8 cellular contexts compared by ENCODE assay signal in the genomic region with DNA sequence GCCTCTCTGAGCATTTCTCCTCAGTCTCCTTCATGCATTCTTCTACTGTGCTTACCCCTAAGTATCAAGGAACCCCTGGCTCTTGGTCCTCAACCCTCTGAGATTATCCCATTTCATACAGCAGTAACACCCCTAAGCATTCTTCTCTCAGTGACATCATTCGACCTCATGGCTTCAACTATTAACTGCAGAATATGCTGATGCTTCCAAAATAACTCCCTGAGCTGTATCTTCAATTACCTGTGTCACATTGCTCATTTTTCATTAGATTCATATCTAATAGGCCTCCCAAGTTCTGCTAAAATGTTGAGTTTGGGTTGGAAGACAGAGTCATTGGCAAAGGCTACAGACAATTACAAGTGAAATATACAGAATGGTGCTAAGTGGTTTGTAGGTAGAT.
"Had no signal": no experiment of that assay in that cellular context is flagged by ENCODE, and none has a peak within 500 bp of the region (broad histone marks: within the 10 kb centered on the region; RNA-seq: fewer than 3 reads in every experiment).

No MANE protein-coding gene starts in this region.

- FAIRE-seq: G401.6, GM12878, GM12891, GM12892, GM18507, GM19239 had no signal

- H3K4me3 ChIP-seq: GM12878 had no signal

- DNase-seq: GDM1, GF-D8 had no signal

- ATAC-seq: GM12878 had no signal
